In genomic region chr4:55817691-55818090, GRCh38 we compare ENCODE assay signal across 31 cellular contexts. TPM values are rescaled to one million over a fixed set of nuclear protein-coding genes. Genes with fewer than 3 reads are reported as not detected.
"Had no signal": no experiment of that assay in that cellular context is flagged by ENCODE, and none has a peak within 500 bp of the region (broad histone marks: within the 10 kb centered on the region; RNA-seq: fewer than 3 reads in every experiment).

No MANE protein-coding gene starts in this region.

- FAIRE-seq: urothelium cell line had no signal

- H3K9me3 ChIP-seq: stomach, suprapubic skin, testis, thoracic aorta, thyroid gland, tibial artery, tibial nerve, transverse colon, upper lobe of left lung, upper lobe of right lung, uterus, vagina had no signal

- H3K36me3 ChIP-seq: stomach, suprapubic skin, thoracic aorta, thyroid gland, tibial artery, tibial nerve, transverse colon, upper lobe of left lung, upper lobe of right lung, uterus, vagina had no signal

- H3K27ac ChIP-seq: stomach, suprapubic skin, testis, thoracic aorta, thyroid gland, tibial artery, tibial nerve, transverse colon, upper lobe of left lung, upper lobe of right lung, uterus, vagina had no signal

- H3K4me3 ChIP-seq: stomach, suprapubic skin, testis, thoracic aorta, thyroid gland, tibial artery, tibial nerve, transverse colon, upper lobe of left lung, upper lobe of right lung, uterus, vagina had no signal

- H3K27me3 ChIP-seq: suprapubic skin, testis, thyroid gland, tibial nerve, upper lobe of left lung, upper lobe of right lung, uterus, vagina had no signal

- H3K4me1 ChIP-seq: testis, thyroid gland, transverse colon, upper lobe of right lung, uterus, vagina had no signal

- DNase-seq: stimulated activated CD4-positive, alpha-beta T cell treated with anti-CD3 and anti-CD28 coated beads, Interleukin-2, amount 100 ng/mL, for 48 hours; stimulated activated CD4-positive, alpha-beta T cell treated with anti-CD3 and anti-CD28 coated beads, Interleukin-4, amount 100 ng/mL, for 1 hour; stimulated activated CD4-positive, alpha-beta T cell treated with anti-CD3 and anti-CD28 coated beads, Interleukin-4, amount 100 ng/mL, for 24 hours; stimulated activated CD4-positive, alpha-beta T cell treated with anti-CD3 and anti-CD28 coated beads, Interleukin-4, amount 100 ng/mL, for 4 hours; stimulated activated CD8-positive, alpha-beta memory T cell treated with anti-CD3 and anti-CD28 coated beads, Interleukin-4, amount 100 ng/mL, for 48 hours; stimulated activated naive B cell treated with anti-CD40 and anti-IgM and Interleukin-4, amounts not matched to agents 10 μg/mL and 1 μg/mL and 100 μg/mL, for 72 hours; stimulated activated naive CD4-positive, alpha-beta T cell; stimulated activated naive CD4-positive, alpha-beta T cell treated with Interleukin-2 at 50 U/mL for 16 hours; stimulated activated naive CD8-positive, alpha-beta T cell treated with anti-CD3 and anti-CD28 coated beads, Interleukin-15, amount 100 ng/mL, for 72 hours; stimulated activated naive CD8-positive, alpha-beta T cell treated with anti-CD3 and anti-CD28 coated beads, Interleukin-15, Interleukin-2, amounts not matched to agents 100 U/mL and 50 U/mL, for 24 hours; stomach; substantia nigra; testis; thyroid gland; tibial artery; transverse colon; upper lobe of left lung; upper lobe of right lung; uterus had no signal

- ATAC-seq: stimulated activated effector memory CD8-positive, alpha-beta T cell treated with anti-CD3 and anti-CD28 coated beads, Interleukin-12 subunit alpha, Interleukin-12 subunit beta, amount 100 ng/mL, for 72 hours; stimulated activated memory B cell treated with anti-CD40 and anti-IgM and Interleukin-4, amounts not matched to agents 10 μg/mL and 1 μg/mL and 100 μg/mL, for 72 hours; stimulated activated naive B cell treated with anti-CD40 and anti-IgM and Interleukin-4, amounts not matched to agents 10 μg/mL and 1 μg/mL and 100 μg/mL, for 72 hours; stimulated activated naive CD8-positive, alpha-beta T cell treated with anti-CD3 and anti-CD28 coated beads, Interleukin-15, amount 100 ng/mL, for 72 hours; stimulated activated naive CD8-positive, alpha-beta T cell treated with anti-CD3 and anti-CD28 coated beads, Interleukin-15, Interleukin-2, amounts not matched to agents 100 U/mL and 50 U/mL, for 24 hours; upper lobe of right lung had no signal

RNA-seq across cellular contexts. Expression of gene EXOC1L, which starts 1.9 kb away (rescaled TPM):
- total RNA-seq: subcutaneous adipose tissue, suprapubic skin, temporal lobe, thoracic aorta, thyroid gland, tibial nerve, transverse colon, upper lobe of left lung, upper lobe of right lung, ureter, urinary bladder, uterus, vagina had no signal
- polyA plus RNA-seq: stomach, thymus had no signal
